In the genomic region with DNA sequence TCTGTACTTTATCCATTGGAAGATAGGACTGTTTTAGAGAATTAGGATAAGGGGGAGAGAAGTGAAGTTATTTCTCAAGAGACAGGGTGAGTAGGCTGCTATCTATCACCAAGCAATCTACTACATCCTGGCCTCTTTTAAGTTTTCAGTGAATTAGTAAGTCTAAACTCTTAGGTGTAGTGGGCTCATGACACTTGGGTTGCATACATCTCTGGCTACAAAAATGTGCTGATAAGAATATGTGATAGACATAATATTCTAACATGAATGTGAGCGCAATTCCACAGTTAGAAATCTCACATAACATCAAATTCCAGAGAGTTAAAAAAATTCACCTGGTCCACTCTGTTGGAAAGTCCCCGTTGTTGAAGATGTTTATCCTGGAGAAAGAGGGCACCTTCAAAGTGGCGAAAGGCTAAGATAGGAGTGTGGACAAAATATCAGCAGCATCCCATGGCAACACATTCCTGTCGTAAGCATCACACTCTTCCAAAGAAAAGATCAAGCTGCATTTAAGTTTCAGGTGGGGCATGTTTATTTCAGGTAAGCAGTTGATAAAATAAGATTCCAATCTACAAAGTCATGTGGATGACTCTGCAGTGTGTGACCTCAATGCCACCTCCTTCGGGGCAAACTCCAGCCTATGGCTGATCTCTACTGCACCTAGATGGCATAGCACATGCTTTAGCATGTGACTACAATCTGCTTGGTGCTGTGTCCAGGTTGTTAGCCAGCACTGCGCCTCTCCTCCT, we compare ENCODE assay signal across 17 cellular contexts.
DNase-seq lines count a peak whose midpoint lies in the region; ATAC-seq, FAIRE-seq and TF ChIP-seq lines count a peak whose summit lies in the region.
"Had no signal": no experiment of that assay in that cellular context is flagged by ENCODE, and none has a peak within 500 bp of the region (broad histone marks: within the 10 kb centered on the region; RNA-seq: fewer than 3 reads in every experiment).

No MANE protein-coding gene starts in this region.

- H3K9me3 ChIP-seq in HepG2 (ENCODE audit: low read length) (no peaks in the 10 kb centered on the region), thymus (ENCODE audit: control insufficient read depth) (no peaks in the 10 kb centered on the region)
- H3K9me3 ChIP-seq: gastrocnemius medialis, SK-N-SH had no signal

- H4K20me1 ChIP-seq in HepG2 (ENCODE audit: insufficient read depth, low read length), result no peaks in the 10 kb centered on the region

- H2AFZ ChIP-seq in HepG2 (ENCODE audit: low read length), result no peak overlapping the region

- no peak for TF ChIP-seq POLR2A in HepG2 (IDR thresholded peaks at IDR 0.05; ENCODE audit: insufficient read depth in 1 of 2, low read depth in 2 of 2, low read length in 2 of 2)

- TF ChIP-seq EP300 in HepG2 (IDR thresholded peaks at IDR 0.05; ENCODE audit: low read depth in 2 of 2, low read length in 2 of 2) (no peak), HepG2 (CRISPR knock-in tag; IDR thresholded peaks at IDR 0.05; ENCODE audit: borderline replicate concordance) (no peak)

- POLR2A ChIA-PET in activated B cell treated with CpG ODN at 0.5 μM for 24 hours (lab: Charles Lee) (interaction anchor here (0.7 kb wide), 1 partner anchor 12 kb away, joined by 3 read pairs; no protein-coding TSS in a partner anchor), HepG2 (lab: Yijun Ruan, JAX) (no interaction called here)

- peaks cover 4% of the 10 kb centered on the region for H3K9me3 Mint-ChIP-seq in activated T-cell treated with anti-CD3 and anti-CD28 coated beads, Interleukin-2, amount 50 U/mL, for 24 hours
- H3K9me3 Mint-ChIP-seq in activated B cell treated with CpG ODN at 0.5 μM for 24 hours, result peaks cover 4% of the 10 kb centered on the region

- H3K27me3 Mint-ChIP-seq in activated T-cell treated with anti-CD3 and anti-CD28 coated beads, Interleukin-2, amount 50 U/mL, for 24 hours, result no peaks in the 10 kb centered on the region
- H3K27me3 Mint-ChIP-seq in activated B cell treated with CpG ODN at 0.5 μM for 24 hours, result no peaks in the 10 kb centered on the region

- H3K4me3 ChIP-seq in HepG2 (replicated peaks in 1 of 3; ENCODE audit: insufficient read depth in 1 of 3, low read depth in 2 of 3, low read length in 3 of 3) (no peak overlapping the region), thymus (ENCODE audit: low read length) (no peak overlapping the region)
- H3K4me3 ChIP-seq: gastrocnemius medialis had no signal

- intact Hi-C loops in activated B cell treated with CpG ODN at 0.5 μM for 24 hours (cut with micrococcal nuclease) (no loop called here), HepG2 (cut with micrococcal nuclease; ENCODE audit: unreplicated experiment) (no loop called here)

- H3K36me3 ChIP-seq in HepG2 (replicated peaks in 1 of 2; ENCODE audit: control insufficient read depth in 1 of 2, insufficient read depth in 2 of 2, low read length in 2 of 2) (no peaks in the 10 kb centered on the region), thymus (ENCODE audit: control insufficient read depth, insufficient read depth) (no peaks in the 10 kb centered on the region)
- H3K36me3 ChIP-seq: gastrocnemius medialis had no signal

- no peak overlapping the region for H3K27ac ChIP-seq in HepG2 (ENCODE audit: extremely low read length, insufficient read depth, low read length)
- peak overlapping the region; percentile 27 for H3K27ac ChIP-seq in thymus (ENCODE audit: low read depth)
- H3K27ac ChIP-seq: gastrocnemius medialis had no signal

- no peak for TF ChIP-seq RAD21 in HepG2 (CRISPR knock-in tag; IDR thresholded peaks at IDR 0.05)

- no peak overlapping the region for H3K4me2 ChIP-seq in HepG2 (ENCODE audit: low read depth, low read length)
- H3K4me2 ChIP-seq: SK-N-SH had no signal

- H3K79me2 ChIP-seq in HepG2 (ENCODE audit: insufficient read depth, low read length), result no peaks in the 10 kb centered on the region

- WGBS in HepG2 (ENCODE audit: low lambda C conversion rate), result 83% methylated on average over 6 of the region's 6 CpGs
- WGBS in thymus, result 95% methylated on average over 6 of the region's 6 CpGs

- TF ChIP-seq CTCF in activated B cell treated with CpG ODN at 0.5 μM for 24 hours (IDR thresholded peaks at IDR 0.05) (no peak), HepG2 (CRISPR knock-in tag; IDR thresholded peaks at IDR 0.05) (no peak)

- no peak overlapping the region for H3K9ac ChIP-seq in HepG2 (ENCODE audit: insufficient read depth, low read depth, low read length)
- H3K9ac ChIP-seq: SK-N-SH had no signal

- BruUV-seq in HepG2 (replicated peaks; lab: Mats Ljungman, UMichigan), result no TSS peak

- CTCF ChIA-PET in activated B cell treated with CpG ODN at 0.5 μM for 24 hours (lab: Charles Lee) (no interaction called here), HepG2 (lab: Yijun Ruan, JAX; ENCODE audit: low intra/inter-chr PET ratio, low total read pairs) (no interaction called here)

- in situ Hi-C loops in HepG2 (cut with HindIII; ENCODE audit: extremely low pct_ligation_motif_present, low pct_unique_long_range_greater_than_20kb), result no loop called here

- H3K4me1 Mint-ChIP-seq in activated T-cell treated with anti-CD3 and anti-CD28 coated beads, Interleukin-2, amount 50 U/mL, for 24 hours (ENCODE audit: low read depth), result peaks cover 94% of the 10 kb centered on the region
- H3K4me1 Mint-ChIP-seq in activated B cell treated with CpG ODN at 0.5 μM for 24 hours, result peaks cover 81% of the 10 kb centered on the region

- H3K27ac Mint-ChIP-seq in activated T-cell treated with anti-CD3 and anti-CD28 coated beads, Interleukin-2, amount 50 U/mL, for 24 hours, result peak overlapping the region; percentile 91
- peak overlapping the region; percentile 57 for H3K27ac Mint-ChIP-seq in activated B cell treated with CpG ODN at 0.5 μM for 24 hours
- H3K27ac Mint-ChIP-seq: WTC11 had no signal

- H3K4me1 ChIP-seq in HepG2 (ENCODE audit: insufficient read depth, low read length) (peaks cover 34% of the 10 kb centered on the region), thymus (ENCODE audit: control insufficient read depth, insufficient read depth, low read length) (no peaks in the 10 kb centered on the region)
- H3K4me1 ChIP-seq: gastrocnemius medialis had no signal

- DNase-seq in activated T-cell treated with anti-CD3 and anti-CD28 coated beads, Interleukin-2, amount 50 U/mL, for 24 hours, result no peak
- no peak for DNase-seq in activated T-cell treated with anti-CD3 and anti-CD28 coated beads for 4 hours
- DNase-seq in activated B cell treated with CpG ODN at 0.5 μM for 24 hours, result no peak
- DNase-seq in HepG2 (ENCODE audit: low spot score), result peak; percentile 59
- no peak for DNase-seq in HuH-7.5 (ENCODE audit: low spot score)
- DNase-seq in NCI-H2196 (lab: John Stamatoyannopoulos, UW; ENCODE audit: unreplicated experiment), result no peak
- DNase-seq: activated naive CD4-positive, alpha-beta T cell treated with Interleukin-2 at 50 U/mL for 16 hours; gastrocnemius medialis; GDM1; left cardiac atrium; NCI-H1092; NCI-H774; SK-N-SH; stimulated activated CD4-positive, alpha-beta T cell treated with anti-CD3 and anti-CD28 coated beads, Interleukin-4, amount 100 ng/mL, for 4 hours had no signal

- H3K36me3 Mint-ChIP-seq in activated T-cell treated with anti-CD3 and anti-CD28 coated beads, Interleukin-2, amount 50 U/mL, for 24 hours (ENCODE audit: low read depth), result peaks cover 66% of the 10 kb centered on the region
- H3K36me3 Mint-ChIP-seq in activated B cell treated with CpG ODN at 0.5 μM for 24 hours (ENCODE audit: low read depth), result peaks cover 52% of the 10 kb centered on the region
- H3K36me3 Mint-ChIP-seq: WTC11 had no signal

- no peak for FAIRE-seq in HepG2 (lab: Jason Lieb, UNC)

- no peak for ATAC-seq in activated B cell treated with CpG ODN at 0.5 μM for 24 hours (ENCODE audit: low read depth)
- ATAC-seq in HepG2, result peak; percentile 66
- no peak for ATAC-seq in HG03097 (IDR thresholded peaks at IDR 0.05; ENCODE audit: low FRiP score, unreplicated experiment)
- ATAC-seq: gastrocnemius medialis, WTC11 had no signal

- no peaks in the 10 kb centered on the region for H3K27me3 ChIP-seq in HepG2 (ENCODE audit: control insufficient read depth in 1 of 2, insufficient read depth in 2 of 2, low read length in 2 of 2)
- H3K27me3 ChIP-seq in thymus (ENCODE audit: control insufficient read depth, insufficient read depth), result no peaks in the 10 kb centered on the region
- H3K27me3 ChIP-seq: gastrocnemius medialis had no signal

- H3K4me3 Mint-ChIP-seq in activated T-cell treated with anti-CD3 and anti-CD28 coated beads, Interleukin-2, amount 50 U/mL, for 24 hours, result no peak overlapping the region
- H3K4me3 Mint-ChIP-seq in activated B cell treated with CpG ODN at 0.5 μM for 24 hours, result no peak overlapping the region
- H3K4me3 Mint-ChIP-seq: WTC11 had no signal

TF ChIP-seq in HepG2, 621 proteins besides CTCF, POLR2A, EP300 and RAD21 (continues in another document):
- no peak for TF ChIP-seq U2AF1 (optimal IDR thresholded peaks at IDR 0.05; ENCODE audit: low read depth, low read length)
- 0 out of 2 replicates have a peak, but pooled peaks have one; percentile 46 for TF ChIP-seq NFE2 (CRISPR knock-in tag; IDR thresholded peaks at IDR 0.05)
- TF ChIP-seq KDM5A (IDR thresholded peaks at IDR 0.05; ENCODE audit: borderline replicate concordance, low read length), result no peak
- TF ChIP-seq ZNF614 (CRISPR knock-in tag; IDR thresholded peaks at IDR 0.05; ENCODE audit: borderline replicate concordance), result no peak
- TF ChIP-seq, protein P1, sequence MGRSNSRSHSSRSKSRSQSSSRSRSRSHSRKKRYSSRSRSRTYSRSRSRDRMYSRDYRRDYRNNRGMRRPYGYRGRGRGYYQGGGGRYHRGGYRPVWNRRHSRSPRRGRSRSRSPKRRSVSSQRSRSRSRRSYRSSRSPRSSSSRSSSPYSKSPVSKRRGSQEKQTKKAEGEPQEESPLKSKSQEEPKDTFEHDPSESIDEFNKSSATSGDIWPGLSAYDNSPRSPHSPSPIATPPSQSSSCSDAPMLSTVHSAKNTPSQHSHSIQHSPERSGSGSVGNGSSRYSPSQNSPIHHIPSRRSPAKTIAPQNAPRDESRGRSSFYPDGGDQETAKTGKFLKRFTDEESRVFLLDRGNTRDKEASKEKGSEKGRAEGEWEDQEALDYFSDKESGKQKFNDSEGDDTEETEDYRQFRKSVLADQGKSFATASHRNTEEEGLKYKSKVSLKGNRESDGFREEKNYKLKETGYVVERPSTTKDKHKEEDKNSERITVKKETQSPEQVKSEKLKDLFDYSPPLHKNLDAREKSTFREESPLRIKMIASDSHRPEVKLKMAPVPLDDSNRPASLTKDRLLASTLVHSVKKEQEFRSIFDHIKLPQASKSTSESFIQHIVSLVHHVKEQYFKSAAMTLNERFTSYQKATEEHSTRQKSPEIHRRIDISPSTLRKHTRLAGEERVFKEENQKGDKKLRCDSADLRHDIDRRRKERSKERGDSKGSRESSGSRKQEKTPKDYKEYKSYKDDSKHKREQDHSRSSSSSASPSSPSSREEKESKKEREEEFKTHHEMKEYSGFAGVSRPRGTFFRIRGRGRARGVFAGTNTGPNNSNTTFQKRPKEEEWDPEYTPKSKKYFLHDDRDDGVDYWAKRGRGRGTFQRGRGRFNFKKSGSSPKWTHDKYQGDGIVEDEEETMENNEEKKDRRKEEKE (IDR thresholded peaks at IDR 0.05), result no peak
- TF ChIP-seq MEIS2 (CRISPR knock-in tag; IDR thresholded peaks at IDR 0.05), result no peak
- no peak for TF ChIP-seq CCAR2 (optimal IDR thresholded peaks at IDR 0.05; ENCODE audit: low read depth, low read length)
- peak; percentile 24; the same call in 1 of the 2 replicates for TF ChIP-seq RARA (CRISPR knock-in tag; IDR thresholded peaks at IDR 0.05)
- no peak for TF ChIP-seq ZFP37 (CRISPR knock-in tag; IDR thresholded peaks at IDR 0.05; ENCODE audit: borderline replicate concordance)
